ENCODE assay signal across 10 cellular contexts in genomic region chr10:71749396-71749795, GRCh38. TPM values are rescaled to one million over a fixed set of nuclear protein-coding genes. Genes with fewer than 3 reads are reported as not detected.
DNase-seq lines count a peak whose midpoint lies in the region; ATAC-seq and TF ChIP-seq lines count a peak whose summit lies in the region.
"Had no signal": no experiment of that assay in that cellular context is flagged by ENCODE, and none has a peak within 500 bp of the region (broad histone marks: within the 10 kb centered on the region; RNA-seq: fewer than 3 reads in every experiment).

No MANE protein-coding gene starts in this region.

- peak overlapping the region; percentile 75 for H3K27ac ChIP-seq in breast epithelium
- no peak overlapping the region for H3K27ac ChIP-seq in mammary epithelial cell (ENCODE audit: insufficient read depth, low read depth, low read length)
- peak overlapping the region; percentile 58 for H3K27ac ChIP-seq in cingulate gyrus (ENCODE audit: low read depth, low read length)
- H3K27ac ChIP-seq in urinary bladder (ENCODE audit: low read depth) = peak overlapping the region; percentile 57
- H3K27ac ChIP-seq: SK-N-MC had no signal

- WGBS in mammary epithelial cell (ENCODE audit: low coverage, missing lambda C conversion rate) = 98% methylated on average over 4 of the region's 4 CpGs
- 86% methylated on average over 4 of the region's 4 CpGs for WGBS in urinary bladder

- H4K20me1 ChIP-seq in mammary epithelial cell (ENCODE audit: insufficient read depth, low read length) = no peaks in the 10 kb centered on the region

- DNase-seq in breast epithelium (ENCODE audit: low spot score in 2 of 2) (no peak), mammary epithelial cell (no peak), NCI-H2029 treated with DMSO at 0.1 percent for 48 hours (lab: John Stamatoyannopoulos, UW) (no peak), NCI-H82 treated with DMSO at 0.1 percent for 48 hours (lab: John Stamatoyannopoulos, UW; ENCODE audit: unreplicated experiment) (no peak)
- no peak for DNase-seq in naive thymus-derived CD8-positive, alpha-beta T cell
- DNase-seq: NCI-H2107 had no signal

- H3K9me3 Mint-ChIP-seq in naive thymus-derived CD8-positive, alpha-beta T cell = no peaks in the 10 kb centered on the region

- H3K4me1 Mint-ChIP-seq in naive thymus-derived CD8-positive, alpha-beta T cell = peaks cover 57 to 100% (median 98%) of the 10 kb centered on the region in 4 donors

- H3K4me1 ChIP-seq in breast epithelium = peaks cover 10 to 14% of the 10 kb centered on the region in 2 donors
- peaks cover 13% of the 10 kb centered on the region for H3K4me1 ChIP-seq in mammary epithelial cell (ENCODE audit: insufficient read depth, low read length)
- H3K4me1 ChIP-seq in urinary bladder (ENCODE audit: insufficient read depth) = peaks cover 2% of the 10 kb centered on the region

- no peak overlapping the region for H3K9ac ChIP-seq in mammary epithelial cell (ENCODE audit: insufficient read depth, low read length)

- H3K4me2 ChIP-seq in mammary epithelial cell (ENCODE audit: insufficient read depth, low read depth, low read length) = no peak overlapping the region

- H3K36me3 Mint-ChIP-seq in naive thymus-derived CD8-positive, alpha-beta T cell = peaks cover 0 to 35% (median 19%) of the 10 kb centered on the region in 3 donors

- H3K27ac Mint-ChIP-seq in naive thymus-derived CD8-positive, alpha-beta T cell = peak overlapping the region; percentile 95 to 100 (median 98)

- H3K27me3 ChIP-seq in breast epithelium = no peaks in the 10 kb centered on the region
- no peaks in the 10 kb centered on the region for H3K27me3 ChIP-seq in mammary epithelial cell (ENCODE audit: insufficient read depth, low read length)

- CTCF ChIA-PET in mammary epithelial cell (lab: Charles Lee; ENCODE audit: low non-redundant PET) = no interaction called here

- dilution Hi-C loops in mammary epithelial cell (cut with HindIII; ENCODE audit: low sequenced_read_pairs) = no loop called here

- no TSS peak for BruUV-seq in mammary epithelial cell (replicated peaks; lab: Mats Ljungman, UMichigan)

- intact Hi-C loops in breast epithelium (cut with DNase I; ENCODE audit: low total_unique reads) = no loop called here
- intact Hi-C loops in mammary epithelial cell (cut with micrococcal nuclease) = no loop called here

- TF ChIP-seq CTCF in breast epithelium (IDR thresholded peaks at IDR 0.05) = no peak
- no peak for TF ChIP-seq CTCF in mammary epithelial cell (conservative IDR thresholded peaks at IDR 0.05 in 1 of 2, IDR thresholded peaks at IDR 0.05 in 1 of 2; ENCODE audit: extremely low read depth in 1 of 2, insufficient read depth in 1 of 2, low read depth in 1 of 2, low read length in 2 of 2)

- in situ Hi-C loops in mammary epithelial cell (cut with MboI; ENCODE audit: low sequenced_read_pairs in 2 of 2) = no loop called here

- H3K79me2 ChIP-seq in mammary epithelial cell (ENCODE audit: insufficient read depth, low read length) = no peaks in the 10 kb centered on the region

- POLR2A ChIA-PET in naive thymus-derived CD8-positive, alpha-beta T cell (lab: Charles Lee) = interaction anchor here (1.1 to 41.4 kb wide), 9 partner anchors 17 to 429 kb away, joined by 3 to 1679 read pairs (median 12); partner anchors contain the start of genes C10orf105, PSAP and VSIR

- no peak for ATAC-seq in naive thymus-derived CD8-positive, alpha-beta T cell
- ATAC-seq in GM19035 (IDR thresholded peaks at IDR 0.05; ENCODE audit: unreplicated experiment) = no peak

- H3K4me3 ChIP-seq in breast epithelium (no peak overlapping the region), mammary epithelial cell (replicated peaks in 1 of 3; ENCODE audit: insufficient read depth in 1 of 3, low read depth in 2 of 3, low read length in 3 of 3) (no peak overlapping the region), urinary bladder (ENCODE audit: low read depth, low read length) (no peak overlapping the region)
- H3K4me3 ChIP-seq: SK-N-MC had no signal

- TF ChIP-seq POLR2A in breast epithelium (IDR thresholded peaks at IDR 0.05) = no peak

- H3K9me3 ChIP-seq in breast epithelium (no peaks in the 10 kb centered on the region), mammary epithelial cell (replicated peaks; ENCODE audit: insufficient read depth, low read length) (no peaks in the 10 kb centered on the region)

- H3K36me3 ChIP-seq in breast epithelium = no peaks in the 10 kb centered on the region
- H3K36me3 ChIP-seq in mammary epithelial cell (ENCODE audit: insufficient read depth, low read length) = no peaks in the 10 kb centered on the region
- no peaks in the 10 kb centered on the region for H3K36me3 ChIP-seq in urinary bladder (ENCODE audit: insufficient read depth)

- H3K27me3 Mint-ChIP-seq in naive thymus-derived CD8-positive, alpha-beta T cell = no peaks in the 10 kb centered on the region

- peak overlapping the region; percentile 66 to 95 (median 85) for H3K4me3 Mint-ChIP-seq in naive thymus-derived CD8-positive, alpha-beta T cell

- H2AFZ ChIP-seq in mammary epithelial cell (ENCODE audit: low read depth, low read length) = no peak overlapping the region

RNA-seq across cellular contexts. Expression of gene VSIR, which starts 23.9 kb away (rescaled TPM):
- total RNA-seq in breast epithelium (10 to 100 TPM; 33.4 to 58.7 (median 34.7) TPM), mammary epithelial cell (10 to 100 TPM; 39.9 to 77.8 TPM), urinary bladder (24.9 TPM)
- polyA plus RNA-seq in mammary epithelial cell (26.5 TPM), urinary bladder (59.6 TPM)
- 31.0 TPM for polyA minus RNA-seq in mammary epithelial cell
- total RNA-seq in naive thymus-derived CD8-positive, alpha-beta T cell = 100 to 1,000 TPM; 102 to 114 TPM
- 100 to 1,000 TPM; 211 to 343 (median 262) TPM for polyA plus RNA-seq in naive thymus-derived CD8-positive, alpha-beta T cell

RNA-seq across cellular contexts. Expression of gene C10orf105, which starts 29.8 kb away (rescaled TPM):
- under 1 TPM in 2 of 3 donors, not detected in 1; under 0.01 to 0.29 TPM for total RNA-seq in breast epithelium
- under 1 TPM in 1 of 2 donors, not detected in 1; under 0.01 TPM for total RNA-seq in mammary epithelial cell
- not detected for polyA plus RNA-seq in mammary epithelial cell
- polyA minus RNA-seq in mammary epithelial cell = not detected
- total RNA-seq in naive thymus-derived CD8-positive, alpha-beta T cell = under 1 TPM; 0.21 to 0.25 TPM
- under 1 TPM in 1 of 3 donors, not detected in 2; 0.10 TPM for polyA plus RNA-seq in naive thymus-derived CD8-positive, alpha-beta T cell
- 0.26 TPM for total RNA-seq in urinary bladder
- polyA plus RNA-seq in urinary bladder = 0.11 TPM
